Comparison of ENCODE assay signal across 26 cellular contexts in the genomic region with DNA sequence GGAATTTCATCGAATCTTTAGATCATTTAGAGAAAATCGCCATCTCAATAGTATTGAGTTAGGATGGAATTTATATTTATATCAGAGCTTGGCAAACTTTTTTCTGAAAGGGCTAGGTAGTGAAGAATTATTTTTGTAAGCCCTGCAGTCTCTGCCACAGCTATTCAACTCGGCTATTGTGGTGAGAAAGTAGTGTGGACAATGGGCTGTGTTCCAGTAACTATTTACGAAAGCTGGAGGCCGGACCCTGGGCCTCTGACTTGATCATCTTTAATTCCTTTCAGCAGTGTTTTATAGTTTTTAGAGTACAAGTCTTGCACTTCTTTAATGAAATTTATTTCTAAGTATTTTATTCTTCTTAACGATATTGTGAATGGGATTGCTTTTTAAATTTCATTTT.
"Had no signal": no experiment of that assay in that cellular context is flagged by ENCODE, and none has a peak within 500 bp of the region (broad histone marks: within the 10 kb centered on the region; RNA-seq: fewer than 3 reads in every experiment).

No MANE protein-coding gene starts in this region.

- H3K27me3 ChIP-seq: left lung, ovary, right atrium auricular region, right lobe of liver, spleen, suprapubic skin, tibial artery, uterus had no signal

- H3K27me3 Mint-ChIP-seq: naive thymus-derived CD4-positive, alpha-beta T cell; progenitor cell of endocrine pancreas; stimulated activated naive CD8-positive, alpha-beta T cell treated with anti-CD3 and anti-CD28 coated beads, Interleukin-15, Interleukin-2, amounts not matched to agents 100 ng/mL and 50 ng/mL, for 24 hours; type B pancreatic cell had no signal

- H3K36me3 ChIP-seq: left lung, lower lobe of right lung, ovary, right atrium auricular region, right lobe of liver, spleen, suprapubic skin, thoracic aorta, tibial artery, uterus had no signal

- H3K9me3 Mint-ChIP-seq: stimulated activated effector memory CD8-positive, alpha-beta T cell treated with anti-CD3 and anti-CD28 coated beads, Interleukin-12 subunit alpha, Interleukin-12 subunit beta, amount 100 ng/mL, for 72 hours; stimulated activated naive CD8-positive, alpha-beta T cell treated with anti-CD3 and anti-CD28 coated beads, Interleukin-15, Interleukin-2, amounts not matched to agents 100 ng/mL and 50 ng/mL, for 24 hours; type B pancreatic cell had no signal

- H3K27ac Mint-ChIP-seq: mesothelial cell of epicardium; naive thymus-derived CD4-positive, alpha-beta T cell; progenitor cell of endocrine pancreas; stimulated activated effector memory CD8-positive, alpha-beta T cell treated with anti-CD3 and anti-CD28 coated beads, Interleukin-12 subunit alpha, Interleukin-12 subunit beta, amount 100 ng/mL, for 72 hours; stimulated activated naive CD8-positive, alpha-beta T cell treated with anti-CD3 and anti-CD28 coated beads, Interleukin-15, Interleukin-2, amounts not matched to agents 100 ng/mL and 50 ng/mL, for 24 hours; type B pancreatic cell had no signal

- H3K4me3 Mint-ChIP-seq: mesothelial cell of epicardium; naive thymus-derived CD4-positive, alpha-beta T cell; nephron; neural crest cell; stimulated activated effector memory CD8-positive, alpha-beta T cell treated with anti-CD3 and anti-CD28 coated beads, Interleukin-12 subunit alpha, Interleukin-12 subunit beta, amount 100 ng/mL, for 72 hours; stimulated activated naive CD8-positive, alpha-beta T cell treated with anti-CD3 and anti-CD28 coated beads, Interleukin-15, Interleukin-2, amounts not matched to agents 100 ng/mL and 50 ng/mL, for 24 hours; type B pancreatic cell had no signal

- H3K4me1 ChIP-seq: left lung, right lobe of liver, spleen, uterus had no signal

- H3K4me3 ChIP-seq: left lung, lower lobe of right lung, ovary, right atrium auricular region, right lobe of liver, spleen, suprapubic skin, thoracic aorta, tibial artery, uterus had no signal

- ATAC-seq: left colon; left lung; lower lobe of right lung; naive thymus-derived CD4-positive, alpha-beta T cell; right lobe of liver; stimulated activated effector memory CD8-positive, alpha-beta T cell treated with anti-CD3 and anti-CD28 coated beads, Interleukin-12 subunit alpha, Interleukin-12 subunit beta, amount 100 ng/mL, for 72 hours had no signal

- DNase-seq: hippocampal formation; kidney; left colon; left lung; lower lobe of right lung; mammary epithelial cell; mesendoderm; naive thymus-derived CD4-positive, alpha-beta T cell; ovary; right lobe of liver; small intestine; spleen; stimulated activated CD4-positive, alpha-beta T cell treated with anti-CD3 and anti-CD28 coated beads, Interleukin-4, amount 100 ng/mL, for 24 hours; stimulated activated naive CD4-positive, alpha-beta T cell; tibial artery; uterus had no signal

- H3K4me1 Mint-ChIP-seq: mesothelial cell of epicardium; stimulated activated effector memory CD8-positive, alpha-beta T cell treated with anti-CD3 and anti-CD28 coated beads, Interleukin-12 subunit alpha, Interleukin-12 subunit beta, amount 100 ng/mL, for 72 hours had no signal

- H3K27ac ChIP-seq: left lung, lower lobe of right lung, ovary, right atrium auricular region, right lobe of liver, spleen, suprapubic skin, thoracic aorta, tibial artery, uterus had no signal

- H3K9me3 ChIP-seq: left lung, lower lobe of right lung, ovary, right atrium auricular region, right lobe of liver, suprapubic skin, thoracic aorta, tibial artery, uterus had no signal

- H3K36me3 Mint-ChIP-seq: stimulated activated effector memory CD8-positive, alpha-beta T cell treated with anti-CD3 and anti-CD28 coated beads, Interleukin-12 subunit alpha, Interleukin-12 subunit beta, amount 100 ng/mL, for 72 hours; type B pancreatic cell had no signal
